In the genomic region with DNA sequence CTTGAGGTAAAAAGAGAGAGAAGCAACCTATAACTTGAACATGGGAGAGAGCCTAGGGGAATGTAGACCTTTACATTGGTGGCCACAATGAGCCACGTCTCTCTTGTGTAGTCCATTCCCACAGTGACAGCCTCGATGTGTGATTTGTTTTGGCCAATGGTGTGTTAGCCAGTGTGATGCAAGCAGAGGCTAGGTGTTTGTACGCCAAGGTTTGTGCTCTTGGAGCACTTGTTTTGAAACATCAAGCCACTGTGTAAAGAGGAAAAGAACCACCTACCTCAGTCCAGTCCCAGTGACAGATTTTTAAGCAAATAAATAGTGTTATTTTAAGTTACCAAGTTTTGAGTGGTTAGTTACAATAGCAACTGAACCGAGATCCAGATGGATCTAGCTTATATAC, we compare ENCODE assay signal across 8 cellular contexts.
"Had no signal": no experiment of that assay in that cellular context is flagged by ENCODE, and none has a peak within 500 bp of the region (broad histone marks: within the 10 kb centered on the region; RNA-seq: fewer than 3 reads in every experiment).

No MANE protein-coding gene starts in this region.

- H3K9me3 Mint-ChIP-seq: GM23338 had no signal

- H3K4me1 Mint-ChIP-seq: GM23338, H9 had no signal

- DNase-seq: H9, HCEC 1CT, KBM-7 had no signal

- H3K4me3 Mint-ChIP-seq: GM23338, H9, IgD-negative memory B cell had no signal

- ATAC-seq: GM23338 had no signal

- H3K27ac Mint-ChIP-seq: GM23338, H9, IgD-negative memory B cell had no signal

- H3K4me2 ChIP-seq: GM23338 had no signal

- H3K4me3 ChIP-seq: GM23338 had no signal

- FAIRE-seq: H1, H54, HTR-8/SVneo had no signal

- H2AFZ ChIP-seq: GM23338 had no signal
